22 cellular contexts compared by ENCODE assay signal in genomic region chr3:149663966-149664365, GRCh38. TPM values are rescaled to one million over a fixed set of nuclear protein-coding genes. Genes with fewer than 3 reads are reported as not detected.
DNase-seq lines count a peak whose midpoint lies in the region; ATAC-seq and TF ChIP-seq lines count a peak whose summit lies in the region.
"Had no signal": no experiment of that assay in that cellular context is flagged by ENCODE, and none has a peak within 500 bp of the region (broad histone marks: within the 10 kb centered on the region; RNA-seq: fewer than 3 reads in every experiment).

No MANE protein-coding gene starts in this region.

- TF ChIP-seq CTCF in Panc1 (IDR thresholded peaks at IDR 0.05) = no peak
- no peak for TF ChIP-seq CTCF in epithelial cell of esophagus (IDR thresholded peaks at IDR 0.05; ENCODE audit: insufficient read depth, low read depth, low read length, missing control alignments)
- TF ChIP-seq CTCF in type B pancreatic cell (conservative IDR thresholded peaks at IDR 0.05) = no peak
- TF ChIP-seq CTCF in transverse colon (IDR thresholded peaks at IDR 0.05) = no peak

- H3K27me3 ChIP-seq in Panc1 (ENCODE audit: control insufficient read depth, insufficient read depth, low read length) = no peaks in the 10 kb centered on the region
- H3K27me3 ChIP-seq in mesendoderm (ENCODE audit: insufficient read depth, low read length, poor library complexity) = no peaks in the 10 kb centered on the region
- H3K27me3 ChIP-seq in transverse colon = peaks cover 41% of the 10 kb centered on the region

- intact Hi-C loops in Panc1 (cut with micrococcal nuclease; ENCODE audit: unreplicated experiment) (no loop called here), transverse colon (cut with DNase I; ENCODE audit: low total_unique reads) (no loop called here)

- H3K4me1 Mint-ChIP-seq in type B pancreatic cell (ENCODE audit: unreplicated experiment) = peaks cover 29% of the 10 kb centered on the region

- WGBS in mesendoderm (ENCODE audit: extremely low coverage, insufficient coverage, low lambda C conversion rate) = no CpG with 5 or more reads among the region's 1 CpG
- WGBS in transverse colon (ENCODE audit: low coverage in 1 of 2), 2 donors = 88% methylated on average over 1 of the region's 1 CpG

- no peaks in the 10 kb centered on the region for H3K79me1 ChIP-seq in mesendoderm (ENCODE audit: low read length)

- peak overlapping the region; percentile 40 for H3K4me3 Mint-ChIP-seq in type B pancreatic cell
- H3K4me3 Mint-ChIP-seq: CD4-positive, alpha-beta memory T cell had no signal

- H2BK15ac ChIP-seq in mesendoderm (replicated peaks; ENCODE audit: low read depth) = peak overlapping the region; percentile 2

- no peak overlapping the region for H3K23ac ChIP-seq in mesendoderm (ENCODE audit: low read length)

- no peak for DNase-seq in Panc1 (ENCODE audit: low read depth, low spot score)
- DNase-seq in epithelial cell of esophagus (ENCODE audit: low read depth) = peak; percentile 66
- peak; percentile 59 for DNase-seq in mesendoderm
- no peak for DNase-seq in type B pancreatic cell (ENCODE audit: extremely low spot score, unreplicated experiment)
- no peak for DNase-seq in NCI-H2029 (lab: John Stamatoyannopoulos, UW)
- DNase-seq in transverse colon = no peak
- DNase-seq: C1 segment of cervical spinal cord; CD4-positive, alpha-beta memory T cell; COR-L47; DMS79 treated with DMSO at 0.1 percent for 48 hours; HCEC 1CT; NCI-H1048; NCI-H1417; NCI-H1694; NCI-H2081; NCI-H226; NCI-H510A; NCI-H774 had no signal

- 0 out of 2 replicates have a peak overlapping the region, but pooled peaks have one; percentile 14 for H3K27ac ChIP-seq in Panc1 (ENCODE audit: low read length)
- no peak overlapping the region for H3K27ac ChIP-seq in mesendoderm (ENCODE audit: low read depth, low read length)
- no peak overlapping the region for H3K27ac ChIP-seq in transverse colon
- H3K27ac ChIP-seq: HL-60, KMS-11 had no signal

- no peak for TF ChIP-seq EP300 in transverse colon (IDR thresholded peaks at IDR 0.05; ENCODE audit: low read depth)

- no peaks in the 10 kb centered on the region for H3K27me3 Mint-ChIP-seq in type B pancreatic cell

- no peaks in the 10 kb centered on the region for H3K36me3 Mint-ChIP-seq in type B pancreatic cell
- H3K36me3 Mint-ChIP-seq: CD4-positive, alpha-beta memory T cell had no signal

- H2BK5ac ChIP-seq in mesendoderm (ENCODE audit: low read length) = no peak overlapping the region

- in situ Hi-C loops in Panc1 (cut with HindIII; ENCODE audit: low pct_unique_long_range_greater_than_20kb, low sequenced_read_pairs) = no loop called here
- in situ Hi-C loops in transverse colon (cut with MboI; ENCODE audit: low pct_ligation_motif_present in 1 of 4, low pct_unique_long_range_greater_than_20kb in 1 of 4, low sequenced_read_pairs in 3 of 4) = no loop called here

- H3K27ac Mint-ChIP-seq in type B pancreatic cell = peak overlapping the region; percentile 84
- H3K27ac Mint-ChIP-seq: CD4-positive, alpha-beta memory T cell; IgD-negative memory B cell had no signal

- no peak overlapping the region for H3K18ac ChIP-seq in mesendoderm (ENCODE audit: low read length)

- no peaks in the 10 kb centered on the region for H3K79me2 ChIP-seq in mesendoderm (ENCODE audit: control insufficient read depth, insufficient read depth, low read length)

- TF ChIP-seq POLR2A in transverse colon (IDR thresholded peaks at IDR 0.05) = no peak

- no peak overlapping the region for H4K8ac ChIP-seq in mesendoderm (ENCODE audit: low read depth, low read length)

- H3K9me3 Mint-ChIP-seq in type B pancreatic cell = peaks cover 5% of the 10 kb centered on the region
- H3K9me3 Mint-ChIP-seq: CD4-positive, alpha-beta memory T cell had no signal

- H3K4me2 ChIP-seq in mesendoderm (ENCODE audit: low read length) = no peak overlapping the region
- H3K4me2 ChIP-seq: KMS-11 had no signal

- CTCF ChIA-PET in Panc1 (lab: Charles Lee) = no interaction called here

- H2AK5ac ChIP-seq in mesendoderm (ENCODE audit: low read length) = no peak overlapping the region

- H4K5ac ChIP-seq in mesendoderm (ENCODE audit: low read length) = no peak overlapping the region

- no peak overlapping the region for H3K56ac ChIP-seq in mesendoderm (ENCODE audit: low read length)

- no peak overlapping the region for H3K4ac ChIP-seq in mesendoderm (ENCODE audit: low read depth, low read length)

- POLR2A ChIA-PET in Panc1 (lab: Charles Lee) = no interaction called here

- BruUV-seq in Panc1 (replicated peaks; lab: Mats Ljungman, UMichigan) = no TSS peak

- H3K36me3 ChIP-seq in Panc1 (ENCODE audit: control insufficient read depth, insufficient read depth, low read length) = no peaks in the 10 kb centered on the region
- no peaks in the 10 kb centered on the region for H3K36me3 ChIP-seq in mesendoderm (ENCODE audit: control insufficient read depth, insufficient read depth, low read length)
- no peaks in the 10 kb centered on the region for H3K36me3 ChIP-seq in transverse colon

- no peak overlapping the region for H3K9ac ChIP-seq in mesendoderm (ENCODE audit: low read length)
- H3K9ac ChIP-seq: KMS-11 had no signal

- no peaks in the 10 kb centered on the region for H3K9me3 ChIP-seq in Panc1 (ENCODE audit: control insufficient read depth, insufficient read depth, low read depth, low read length)
- no peaks in the 10 kb centered on the region for H3K9me3 ChIP-seq in transverse colon

- H3K4me1 ChIP-seq in Panc1 (ENCODE audit: control insufficient read depth, insufficient read depth, low read length) (peaks cover 30% of the 10 kb centered on the region), mesendoderm (ENCODE audit: control insufficient read depth, low read depth, low read length) (peaks cover 5% of the 10 kb centered on the region), transverse colon (peaks cover 0 to 7% (median 2%) of the 10 kb centered on the region in 4 donors)

- no peak overlapping the region for H3K4me3 ChIP-seq in Panc1 (ENCODE audit: low read depth in 2 of 2, low read length in 2 of 2)
- H3K4me3 ChIP-seq in epithelial cell of esophagus (ENCODE audit: low read length) = no peak overlapping the region
- no peak overlapping the region for H3K4me3 ChIP-seq in mesendoderm (ENCODE audit: low read length)
- H3K4me3 ChIP-seq in transverse colon = no peak overlapping the region

- no peak overlapping the region for H2BK120ac ChIP-seq in mesendoderm (ENCODE audit: low read depth, low read length)

- ATAC-seq in Panc1 = no peak
- ATAC-seq in HG03571 (IDR thresholded peaks at IDR 0.05; ENCODE audit: unreplicated experiment) = no peak

RNA-seq across cellular contexts. Expression of gene WWTR1, which starts 6.1 kb away (rescaled TPM):
- total RNA-seq in Panc1 (2021; ENCODE audit: unreplicated experiment) = 298 TPM
- polyA plus RNA-seq in Panc1 (2012; ENCODE audit: insufficient read length) = 335 TPM
- polyA plus RNA-seq in mesendoderm (2013, experiment 1 of 2) = 25.5 TPM
- 25.1 TPM for polyA plus RNA-seq in mesendoderm (2013, experiment 2 of 2)
- 45.4 and 65.0 TPM in 2 replicates for total RNA-seq in type B pancreatic cell (ENCODE audit: low replicate concordance)
- total RNA-seq in transverse colon = 10 to 100 TPM; 40.3 to 80.4 (median 67.6) TPM

Comparison
In these comparisons a context has a peak if more than half of its experiments do, and no peak if none do; other contexts are left out.
1. DNase-seq: peak in epithelial cell of esophagus (single experiment) and mesendoderm (single experiment); none in Panc1 (single experiment), type B pancreatic cell (single experiment), NCI-H2029 (single experiment) and transverse colon (single experiment).